In the genomic region with DNA sequence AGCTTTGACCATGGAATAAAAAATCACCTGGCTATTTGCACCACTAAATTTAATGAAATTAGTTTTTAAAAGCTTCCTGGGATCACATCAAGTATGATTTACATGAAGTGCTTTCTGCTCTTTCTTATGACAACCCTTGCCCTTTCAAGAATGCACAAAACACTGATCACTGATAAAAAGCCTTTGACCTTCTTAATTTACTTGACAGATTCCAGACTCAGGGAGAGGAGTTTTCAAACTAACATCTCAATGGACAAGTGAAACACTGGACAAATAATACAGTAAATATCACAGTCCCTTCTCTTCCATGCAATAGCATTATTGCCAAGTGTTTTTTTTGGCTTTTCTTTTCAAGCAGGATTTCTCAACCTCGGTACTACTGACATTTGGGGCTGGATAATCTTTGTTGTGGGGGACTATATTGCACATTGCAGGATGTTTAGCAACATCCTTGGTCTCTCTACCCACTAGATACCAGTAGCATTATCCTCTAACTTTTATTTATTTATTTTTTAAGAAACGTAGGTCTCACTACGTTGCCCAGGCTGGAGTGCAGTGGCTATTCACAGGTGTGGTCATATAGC, we compare ENCODE assay signal across 17 cellular contexts.
DNase-seq lines count a peak whose midpoint lies in the region; ATAC-seq and TF ChIP-seq lines count a peak whose summit lies in the region.
"Had no signal": no experiment of that assay in that cellular context is flagged by ENCODE, and none has a peak within 500 bp of the region (broad histone marks: within the 10 kb centered on the region; RNA-seq: fewer than 3 reads in every experiment).

No MANE protein-coding gene starts in this region.

- no peaks in the 10 kb centered on the region for H3K27me3 Mint-ChIP-seq in mesothelial cell of epicardium (ENCODE audit: low read depth)
- H3K27me3 Mint-ChIP-seq: CD8-positive, alpha-beta memory T cell; stimulated activated memory B cell treated with anti-CD40 and anti-IgM and Interleukin-4, amounts not matched to agents 10 μg/mL and 1 μg/mL and 100 μg/mL, for 72 hours; T-cell had no signal

- H3K4me3 ChIP-seq in AG09309 (ENCODE audit: control insufficient read depth, low read depth, low read length) = no peak overlapping the region
- no peak overlapping the region for H3K4me3 ChIP-seq in fibroblast of mammary gland (ENCODE audit: control insufficient read depth, low read depth, low read length)

- no peak for TF ChIP-seq CTCF in AG09309 (IDR thresholded peaks at IDR 0.05; ENCODE audit: control insufficient read depth, insufficient read depth, low read depth, low read length, missing control alignments)
- no peak for TF ChIP-seq CTCF in fibroblast of mammary gland (conservative IDR thresholded peaks at IDR 0.05; ENCODE audit: control insufficient read depth, insufficient read depth, low read depth, low read length)
- TF ChIP-seq CTCF in mesothelial cell of epicardium (IDR thresholded peaks at IDR 0.05; ENCODE audit: unreplicated experiment) = no peak

- H3K4me3 Mint-ChIP-seq in mesothelial cell of epicardium = no peak overlapping the region
- H3K4me3 Mint-ChIP-seq: CD8-positive, alpha-beta memory T cell; stimulated activated memory B cell treated with anti-CD40 and anti-IgM and Interleukin-4, amounts not matched to agents 10 μg/mL and 1 μg/mL and 100 μg/mL, for 72 hours; T-cell had no signal

- H3K4me1 Mint-ChIP-seq in mesothelial cell of epicardium = peaks cover 29% of the 10 kb centered on the region
- H3K4me1 Mint-ChIP-seq: T-cell had no signal

- no peaks in the 10 kb centered on the region for H3K9me3 Mint-ChIP-seq in mesothelial cell of epicardium
- H3K9me3 Mint-ChIP-seq: CD8-positive, alpha-beta memory T cell; stimulated activated memory B cell treated with anti-CD40 and anti-IgM and Interleukin-4, amounts not matched to agents 10 μg/mL and 1 μg/mL and 100 μg/mL, for 72 hours; T-cell had no signal

- ATAC-seq in GM21367 (IDR thresholded peaks at IDR 0.05; ENCODE audit: unreplicated experiment) (no peak), GM18868 (IDR thresholded peaks at IDR 0.05; ENCODE audit: unreplicated experiment) (no peak)
- ATAC-seq: stimulated activated memory B cell treated with anti-CD40 and anti-IgM and Interleukin-4, amounts not matched to agents 10 μg/mL and 1 μg/mL and 100 μg/mL, for 72 hours; T-cell had no signal

- peaks cover 36% of the 10 kb centered on the region for H3K36me3 Mint-ChIP-seq in mesothelial cell of epicardium

- peak; percentile 46 for DNase-seq in AG09309 (ENCODE audit: low read depth)
- peak; percentile 19 for DNase-seq in NCI-H460 (ENCODE audit: extremely low read depth, low read depth)
- peak; percentile 36 for DNase-seq in fibroblast of mammary gland (ENCODE audit: low read depth)
- DNase-seq in mesothelial cell of epicardium (ENCODE audit: low spot score in 2 of 2, unreplicated experiment in 2 of 2) = no peak
- DNase-seq in NCI-H1105 treated with DMSO at 0.1 percent for 48 hours (lab: John Stamatoyannopoulos, UW) = no peak
- DNase-seq in stimulated activated CD4-positive, alpha-beta T cell treated with anti-CD3 and anti-CD28 coated beads, Interleukin-4, amount 100 ng/mL, for 24 hours = no peak
- DNase-seq: ACHN; CD8-positive, alpha-beta memory T cell; central memory CD4-positive, alpha-beta T cell; effector CD4-positive, alpha-beta T cell; NCI-H2029 treated with DMSO at 0.1 percent for 48 hours; NCI-H510A; T-cell; WERI-Rb-1 had no signal

- peak overlapping the region; percentile 83 for H3K27ac Mint-ChIP-seq in mesothelial cell of epicardium
- H3K27ac Mint-ChIP-seq: stimulated activated memory B cell treated with anti-CD40 and anti-IgM and Interleukin-4, amounts not matched to agents 10 μg/mL and 1 μg/mL and 100 μg/mL, for 72 hours; T-cell had no signal

Comparison
In these comparisons a context has a peak if more than half of its experiments do, and no peak if none do; other contexts are left out.
1. DNase-seq: peak in AG09309 (single experiment), NCI-H460 (single experiment) and fibroblast of mammary gland (single experiment); none in mesothelial cell of epicardium (0 of 2), NCI-H1105 treated with DMSO at 0.1 percent for 48 hours (single experiment) and stimulated activated CD4-positive, alpha-beta T cell treated with anti-CD3 and anti-CD28 coated beads, Interleukin-4, amount 100 ng/mL, for 24 hours (single experiment).